20 cellular contexts compared by ENCODE assay signal in genomic region chr6:124536792-124537191, GRCh38.
DNase-seq lines count a peak whose midpoint lies in the region; ATAC-seq and TF ChIP-seq lines count a peak whose summit lies in the region.
"Had no signal": no experiment of that assay in that cellular context is flagged by ENCODE, and none has a peak within 500 bp of the region (broad histone marks: within the 10 kb centered on the region; RNA-seq: fewer than 3 reads in every experiment).

No MANE protein-coding gene starts in this region.

- TF ChIP-seq CTCF in nephron progenitor cell (IDR thresholded peaks at IDR 0.05) (no peak), SK-N-SH (IDR thresholded peaks at IDR 0.05) (no peak), gastroesophageal sphincter (IDR thresholded peaks at IDR 0.05) (no peak)

- no peaks in the 10 kb centered on the region for H4K20me1 ChIP-seq in SK-N-SH (ENCODE audit: insufficient read depth)

- H3K36me3 ChIP-seq in SK-N-SH (replicated peaks in 1 of 2; ENCODE audit: control insufficient read depth in 1 of 2, insufficient read depth in 2 of 2, low read length in 1 of 2) (no peaks in the 10 kb centered on the region), gastroesophageal sphincter (no peaks in the 10 kb centered on the region)
- H3K36me3 ChIP-seq: tibial artery had no signal

- H3K27me3 ChIP-seq in SK-N-SH (ENCODE audit: insufficient read depth) = peaks cover 8% of the 10 kb centered on the region; the same call in 1 of the 2 replicates
- no peaks in the 10 kb centered on the region for H3K27me3 ChIP-seq in gastroesophageal sphincter
- H3K27me3 ChIP-seq: tibial artery had no signal

- no peak for TF ChIP-seq RAD21 in SK-N-SH (IDR thresholded peaks at IDR 0.05; ENCODE audit: low read length)

- H3K4me1 ChIP-seq in SK-N-SH (ENCODE audit: control insufficient read depth in 1 of 2, insufficient read depth in 2 of 2, low read depth in 1 of 2, low read length in 1 of 2) (no peaks in the 10 kb centered on the region), gastroesophageal sphincter (no peaks in the 10 kb centered on the region)
- H3K4me1 ChIP-seq: tibial artery had no signal

- H3K9me3 Mint-ChIP-seq in nephron progenitor cell = no peaks in the 10 kb centered on the region
- H3K9me3 Mint-ChIP-seq: activated CD4-positive, alpha-beta T cell treated with anti-CD3 and anti-CD28 coated beads, Interleukin-2, amount 10 ng/mL, durations not matched to agents 7 days and 5 days; activated T-helper 2 cell treated with anti-CD3 and anti-CD28 coated beads, Interferon-gamma antibody, Interleukin-2, Interleukin-4, amounts not matched to agents 10 μg/mL and 5 μg/mL and 100 μg/mL, durations not matched to agents 14 hours and 24 hours and 36 hours; stimulated activated naive CD8-positive, alpha-beta T cell treated with anti-CD3 and anti-CD28 coated beads, Interleukin-15, Interleukin-2, amounts not matched to agents 100 ng/mL and 50 ng/mL, for 24 hours had no signal

- H3K4me3 ChIP-seq in SK-N-SH (ENCODE audit: low read depth in 2 of 2, low read length in 1 of 2) (no peak overlapping the region), gastroesophageal sphincter (no peak overlapping the region)
- H3K4me3 ChIP-seq: tibial artery had no signal

- H3K27me3 Mint-ChIP-seq in nephron progenitor cell (ENCODE audit: low read depth, poor library complexity) = no peaks in the 10 kb centered on the region
- H3K27me3 Mint-ChIP-seq: activated CD4-positive, alpha-beta T cell treated with anti-CD3 and anti-CD28 coated beads, Interleukin-2, amount 10 ng/mL, durations not matched to agents 7 days and 5 days; activated naive CD8-positive, alpha-beta T cell treated with anti-CD3 and anti-CD28 coated beads, Interleukin-2, amount 50 U/mL, for 24 hours; stimulated activated naive CD8-positive, alpha-beta T cell treated with anti-CD3 and anti-CD28 coated beads, Interleukin-15, Interleukin-2, amounts not matched to agents 100 ng/mL and 50 ng/mL, for 24 hours had no signal

- ATAC-seq in gastroesophageal sphincter = no peak
- ATAC-seq: activated naive CD8-positive, alpha-beta T cell treated with anti-CD3 and anti-CD28 coated beads, Interleukin-2, amount 50 U/mL, for 24 hours had no signal

- TF ChIP-seq POLR2A in gastroesophageal sphincter (IDR thresholded peaks at IDR 0.05) = no peak

- no peaks in the 10 kb centered on the region for H3K79me2 ChIP-seq in SK-N-SH (ENCODE audit: insufficient read depth)

- no peak for TF ChIP-seq EP300 in SK-N-SH (IDR thresholded peaks at IDR 0.05; ENCODE audit: borderline replicate concordance in 1 of 2, low read depth in 1 of 2, low read length in 1 of 2)
- no peak for TF ChIP-seq EP300 in gastroesophageal sphincter (IDR thresholded peaks at IDR 0.05)

- H2AFZ ChIP-seq in SK-N-SH (ENCODE audit: low read depth) = no peak overlapping the region

- no peaks in the 10 kb centered on the region for H3K36me3 Mint-ChIP-seq in nephron progenitor cell (ENCODE audit: low read depth)
- H3K36me3 Mint-ChIP-seq: CD8-positive, alpha-beta memory T cell had no signal

- no peak overlapping the region for H3K27ac ChIP-seq in SK-N-SH (ENCODE audit: low read depth in 2 of 2, low read length in 1 of 2)
- no peak overlapping the region for H3K27ac ChIP-seq in gastroesophageal sphincter
- H3K27ac ChIP-seq: tibial artery, VCaP had no signal

- H3K9ac ChIP-seq in SK-N-SH = no peak overlapping the region

- H3F3A ChIP-seq in SK-N-SH (replicated peaks; ENCODE audit: insufficient read depth) = no peaks in the 10 kb centered on the region

- H3K9me3 ChIP-seq in SK-N-SH (no peaks in the 10 kb centered on the region), gastroesophageal sphincter (no peaks in the 10 kb centered on the region)
- H3K9me3 ChIP-seq: tibial artery had no signal

- CTCF ChIA-PET in SK-N-SH (lab: Yijun Ruan, JAX) = no interaction called here

- no peak overlapping the region for H3K4me3 Mint-ChIP-seq in nephron progenitor cell
- H3K4me3 Mint-ChIP-seq: activated CD4-positive, alpha-beta T cell treated with anti-CD3 and anti-CD28 coated beads, Interleukin-2, amount 10 ng/mL, durations not matched to agents 7 days and 5 days; activated naive CD8-positive, alpha-beta T cell treated with anti-CD3 and anti-CD28 coated beads, Interleukin-2, amount 50 U/mL, for 24 hours; CD8-positive, alpha-beta memory T cell; HFFc6; stimulated activated naive CD8-positive, alpha-beta T cell treated with anti-CD3 and anti-CD28 coated beads, Interleukin-15, Interleukin-2, amounts not matched to agents 100 ng/mL and 50 ng/mL, for 24 hours had no signal

- DNase-seq in DMS53 (lab: John Stamatoyannopoulos, UW) (peak; percentile 60), MV-4-11 (lab: John Stamatoyannopoulos, UW) (peak; percentile 16), SHP77 (lab: John Stamatoyannopoulos, UW) (peak; percentile 45 to 47), nephron progenitor cell (no peak), SK-N-SH (no peak), NCI-H2107 (lab: John Stamatoyannopoulos, UW) (no peak)
- DNase-seq: activated CD4-positive, alpha-beta T cell treated with anti-CD3 and anti-CD28 coated beads, Interleukin-2, amount 10 ng/mL, durations not matched to agents 7 days and 5 days; activated naive CD8-positive, alpha-beta T cell treated with anti-CD3 and anti-CD28 coated beads, Interleukin-2, amount 50 U/mL, for 24 hours; CD8-positive, alpha-beta memory T cell; dermis blood vessel endothelial cell; HFFc6; NCI-H1694 treated with DMSO at 0.1 percent for 48 hours; NCI-H510A treated with DMSO at 0.1 percent for 48 hours; small intestine; stimulated activated CD4-positive, alpha-beta T cell treated with anti-CD3 and anti-CD28 coated beads, Interleukin-4, amount 100 ng/mL, for 24 hours; tibial artery had no signal

- POLR2A ChIA-PET in SK-N-SH (lab: Yijun Ruan, JAX) = no interaction called here

- WGBS in SK-N-SH (ENCODE audit: low lambda C conversion rate) = 3% methylated on average over 3 of the region's 3 CpGs
- 36 to 52% methylated on average over 2 to 3 of the region's 3 CpGs for WGBS in gastroesophageal sphincter (ENCODE audit: low coverage in 1 of 2), 2 donors

- no peaks in the 10 kb centered on the region for H3K9me2 ChIP-seq in SK-N-SH

- peaks cover 22% of the 10 kb centered on the region for H3K4me1 Mint-ChIP-seq in nephron progenitor cell
- H3K4me1 Mint-ChIP-seq: activated CD4-positive, alpha-beta T cell treated with anti-CD3 and anti-CD28 coated beads, Interleukin-2, amount 10 ng/mL, durations not matched to agents 7 days and 5 days; activated naive CD8-positive, alpha-beta T cell treated with anti-CD3 and anti-CD28 coated beads, Interleukin-2, amount 50 U/mL, for 24 hours; CD8-positive, alpha-beta memory T cell had no signal

- no peak overlapping the region for H3K4me2 ChIP-seq in SK-N-SH

- peak overlapping the region; percentile 39 for H3K27ac Mint-ChIP-seq in nephron progenitor cell
- H3K27ac Mint-ChIP-seq: activated CD4-positive, alpha-beta T cell treated with anti-CD3 and anti-CD28 coated beads, Interleukin-2, amount 10 ng/mL, durations not matched to agents 7 days and 5 days; activated naive CD8-positive, alpha-beta T cell treated with anti-CD3 and anti-CD28 coated beads, Interleukin-2, amount 50 U/mL, for 24 hours; activated T-helper 2 cell treated with anti-CD3 and anti-CD28 coated beads, Interferon-gamma antibody, Interleukin-2, Interleukin-4, amounts not matched to agents 10 μg/mL and 5 μg/mL and 100 μg/mL, durations not matched to agents 14 hours and 24 hours and 36 hours; CD8-positive, alpha-beta memory T cell; HFFc6; stimulated activated naive CD8-positive, alpha-beta T cell treated with anti-CD3 and anti-CD28 coated beads, Interleukin-15, Interleukin-2, amounts not matched to agents 100 ng/mL and 50 ng/mL, for 24 hours had no signal

TF ChIP-seq in SK-N-SH, 30 proteins besides CTCF, POLR2A, EP300 and RAD21:
- no peak for TF ChIP-seq RXRA (IDR thresholded peaks at IDR 0.05; ENCODE audit: borderline replicate concordance, low read depth)
- TF ChIP-seq ZBTB33 (IDR thresholded peaks at IDR 0.05; ENCODE audit: borderline replicate concordance, low read depth) = no peak
- no peak for TF ChIP-seq USF2 (IDR thresholded peaks at IDR 0.05; ENCODE audit: borderline replicate concordance, low read depth, low read length)
- TF ChIP-seq FOSL2 (IDR thresholded peaks at IDR 0.05; ENCODE audit: borderline replicate concordance, low read depth) = no peak
- no peak for TF ChIP-seq YY1 (IDR thresholded peaks at IDR 0.05; ENCODE audit: low read depth)
- no peak for TF ChIP-seq NRF1 (IDR thresholded peaks at IDR 0.05; ENCODE audit: low read depth, low read length)
- TF ChIP-seq NFIC (IDR thresholded peaks at IDR 0.05; ENCODE audit: borderline replicate concordance) = no peak
- no peak for TF ChIP-seq TEAD4 (IDR thresholded peaks at IDR 0.05; ENCODE audit: borderline replicate concordance, insufficient read depth)
- no peak for TF ChIP-seq MEF2A (IDR thresholded peaks at IDR 0.05; ENCODE audit: borderline replicate concordance, low read depth)
- TF ChIP-seq POLR2AphosphoS5 (IDR thresholded peaks at IDR 0.05; ENCODE audit: low read depth, low read length) = no peak
- no peak for TF ChIP-seq SIN3A (IDR thresholded peaks at IDR 0.05; ENCODE audit: borderline replicate concordance, low read depth, low read length)

Comparison
In these comparisons a context has a peak if more than half of its experiments do, and no peak if none do; other contexts are left out.
1. DNase-seq: peak in DMS53 (single experiment), MV-4-11 (single experiment) and SHP77 (2 of 2); none in nephron progenitor cell (single experiment), SK-N-SH (single experiment) and NCI-H2107 (single experiment).